In the genomic region with DNA sequence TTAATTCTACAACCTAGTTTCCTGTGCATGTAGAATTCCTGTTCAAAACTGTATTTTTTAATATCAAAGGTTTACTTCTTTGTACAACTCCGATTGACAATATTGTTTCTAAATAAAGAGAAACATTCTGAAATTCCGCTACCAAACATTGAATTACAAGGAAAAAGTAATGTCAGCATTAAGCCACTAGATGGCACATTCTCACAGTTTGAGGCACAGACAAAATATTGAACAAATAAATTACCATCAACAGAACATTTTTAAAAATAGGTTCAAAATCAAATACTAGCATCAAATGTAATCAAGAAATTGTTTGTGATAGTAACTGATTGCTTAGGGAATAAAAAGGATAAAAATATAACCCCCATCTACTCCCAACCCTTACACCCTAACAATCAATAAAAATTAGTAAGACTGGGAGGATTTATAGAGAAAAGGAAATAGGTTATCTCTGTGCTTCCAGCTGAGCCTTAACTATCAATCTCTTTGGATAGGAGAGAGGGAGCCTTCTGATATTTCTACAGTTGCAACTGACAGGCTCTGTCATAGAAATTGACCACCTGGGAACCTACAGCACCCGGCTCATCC, we compare ENCODE assay signal across 8 cellular contexts.
DNase-seq lines count a peak whose midpoint lies in the region; ATAC-seq and TF ChIP-seq lines count a peak whose summit lies in the region.

No MANE protein-coding gene starts in this region.

- TF ChIP-seq CTCF in right lobe of liver (IDR thresholded peaks at IDR 0.05), result peak; percentile 71 to 78 (median 74)

- H3K4me3 Mint-ChIP-seq in activated naive CD4-positive, alpha-beta T cell treated with anti-CD3 and anti-CD28 coated beads, Interleukin-2, amount 10 ng/mL, durations not matched to agents 7 days and 5 days, result no peak overlapping the region

- H3K4me1 ChIP-seq in right lobe of liver, result no peaks in the 10 kb centered on the region

- peak; percentile 46 to 67 (median 52) for ATAC-seq in right lobe of liver
- ATAC-seq in HG03521 (IDR thresholded peaks at IDR 0.05; ENCODE audit: unreplicated experiment), result no peak

- no peak overlapping the region for H3K4me3 ChIP-seq in right lobe of liver

- peak; percentile 37 for DNase-seq in NCI-H510A treated with DMSO at 0.1 percent for 48 hours (lab: John Stamatoyannopoulos, UW)
- DNase-seq in NCI-H510A (lab: John Stamatoyannopoulos, UW), result no peak
- peak; percentile 22 for DNase-seq in NCI-H1417 treated with DMSO at 0.1 percent for 48 hours (lab: John Stamatoyannopoulos, UW)
- peak; percentile 60 for DNase-seq in astrocyte of the hippocampus (ENCODE audit: low read depth, low spot score)
- no peak for DNase-seq in right lobe of liver
- DNase-seq in activated naive CD4-positive, alpha-beta T cell treated with anti-CD3 and anti-CD28 coated beads, Interleukin-2, amount 10 ng/mL, durations not matched to agents 7 days and 5 days, result no peak
- no peak for DNase-seq in 8988T

- H3K36me3 ChIP-seq in right lobe of liver, result no peaks in the 10 kb centered on the region

- H3K4me1 Mint-ChIP-seq in activated naive CD4-positive, alpha-beta T cell treated with anti-CD3 and anti-CD28 coated beads, Interleukin-2, amount 10 ng/mL, durations not matched to agents 7 days and 5 days, result peaks cover 4% of the 10 kb centered on the region

- 15% methylated on average over 3 of the region's 3 CpGs for WGBS in right lobe of liver (ENCODE audit: insufficient coverage, low coverage, low lambda C conversion rate, missing lambda C conversion rate)

- no peak overlapping the region for H3K27ac ChIP-seq in right lobe of liver

- no peak overlapping the region for H3K27ac Mint-ChIP-seq in activated naive CD4-positive, alpha-beta T cell treated with anti-CD3 and anti-CD28 coated beads, Interleukin-2, amount 10 ng/mL, durations not matched to agents 7 days and 5 days

- no peaks in the 10 kb centered on the region for H3K36me3 Mint-ChIP-seq in activated naive CD4-positive, alpha-beta T cell treated with anti-CD3 and anti-CD28 coated beads, Interleukin-2, amount 10 ng/mL, durations not matched to agents 7 days and 5 days

- H3K27me3 Mint-ChIP-seq in activated naive CD4-positive, alpha-beta T cell treated with anti-CD3 and anti-CD28 coated beads, Interleukin-2, amount 10 ng/mL, durations not matched to agents 7 days and 5 days, result peaks cover 23% of the 10 kb centered on the region

- intact Hi-C loops in right lobe of liver (cut with DNase I), result loop anchor here in 1 of 2 donors (10.0 kb wide), 1 partner anchor 461 kb away; no protein-coding TSS in a partner anchor

- H3K27me3 ChIP-seq in right lobe of liver, result no peaks in the 10 kb centered on the region

- no peak for TF ChIP-seq POLR2A in right lobe of liver (IDR thresholded peaks at IDR 0.05)

- H3K9me3 Mint-ChIP-seq in activated naive CD4-positive, alpha-beta T cell treated with anti-CD3 and anti-CD28 coated beads, Interleukin-2, amount 10 ng/mL, durations not matched to agents 7 days and 5 days, result no peaks in the 10 kb centered on the region

- no peaks in the 10 kb centered on the region for H3K9me3 ChIP-seq in right lobe of liver

- CTCF ChIA-PET in activated naive CD4-positive, alpha-beta T cell treated with anti-CD3 and anti-CD28 coated beads, Interleukin-2, amount 10 ng/mL, durations not matched to agents 7 days and 5 days (lab: Charles Lee), result interaction anchor here (0.6 to 5.2 kb wide), 9 partner anchors 20 to 462 kb away, joined by 3 to 24 read pairs (median 5); no protein-coding TSS in a partner anchor

Comparison
In these comparisons a context has a peak if more than half of its experiments do, and no peak if none do; other contexts are left out.
1. DNase-seq: peak in NCI-H510A treated with DMSO at 0.1 percent for 48 hours (single experiment), NCI-H1417 treated with DMSO at 0.1 percent for 48 hours (single experiment) and astrocyte of the hippocampus (single experiment); none in NCI-H510A (single experiment), right lobe of liver (0 of 3), activated naive CD4-positive, alpha-beta T cell treated with anti-CD3 and anti-CD28 coated beads, Interleukin-2, amount 10 ng/mL, durations not matched to agents 7 days and 5 days (single experiment) and 8988T (single experiment).